8 cellular contexts compared by ENCODE assay signal in genomic region chr17:48054238-48055185, GRCh38. TPM values are rescaled to one million over a fixed set of nuclear protein-coding genes. Genes with fewer than 3 reads are reported as not detected.
DNase-seq lines count a peak whose midpoint lies in the region; ATAC-seq and TF ChIP-seq lines count a peak whose summit lies in the region.

No MANE protein-coding gene starts in this region.

- no peak overlapping the region for H3K56ac ChIP-seq in H9 (ENCODE audit: insufficient read length, low read depth, low read length)

- H3K27ac ChIP-seq in H9 (ENCODE audit: insufficient read length, low read depth, low read length) (peak overlapping the region; percentile 72), cingulate gyrus (ENCODE audit: low read depth, low read length) (peak overlapping the region; percentile 76), left lung (peak overlapping the region; percentile 4 to 95)

- no peak overlapping the region for H4K5ac ChIP-seq in H9 (ENCODE audit: insufficient read length, low read depth, low read length)

- no peak overlapping the region for H2BK20ac ChIP-seq in H9 (ENCODE audit: low read depth, low read length, poor library complexity, severe bottlenecking)

- peaks cover 4% of the 10 kb centered on the region for H3K79me1 ChIP-seq in H9 (ENCODE audit: insufficient read depth, low read depth, low read length, poor library complexity, severe bottlenecking)

- no peak overlapping the region for H4K8ac ChIP-seq in H9 (replicated peaks; ENCODE audit: insufficient read length, low read depth, low read length)

- H3K14ac ChIP-seq in H9 (ENCODE audit: insufficient read depth, low read length), result peak overlapping the region; percentile 74

- H3K27me3 ChIP-seq in H9 (ENCODE audit: insufficient read depth, low read length), result no peaks in the 10 kb centered on the region
- no peaks in the 10 kb centered on the region for H3K27me3 ChIP-seq in left lung

- peaks cover 15% of the 10 kb centered on the region; the same call in 1 of the 2 replicates for H3K79me2 ChIP-seq in H9 (ENCODE audit: insufficient read depth, low read length)

- H2AK5ac ChIP-seq in H9 (ENCODE audit: insufficient read length, low read length), result no peak overlapping the region

- H3K9ac ChIP-seq in H9 (ENCODE audit: extremely low read depth, insufficient read length, low read length), result peak overlapping the region; percentile 49

- H3K36me3 ChIP-seq in left lung, result peaks cover 0 to 81% of the 10 kb centered on the region in 2 donors

- no peaks in the 10 kb centered on the region for H4K20me1 ChIP-seq in H9 (ENCODE audit: control insufficient read depth, insufficient read depth, insufficient read length)

- peak overlapping the region; percentile 41 for H3K18ac ChIP-seq in H9 (ENCODE audit: insufficient read length, low read depth, low read length)

- peaks cover 18% of the 10 kb centered on the region; the same call in 1 of the 2 replicates for H3K4me1 ChIP-seq in H9 (ENCODE audit: insufficient read depth, low read length)
- peaks cover 40 to 69% of the 10 kb centered on the region in 2 donors for H3K4me1 ChIP-seq in left lung

- peaks cover 64 to 72% (median 65%) of the 10 kb centered on the region in 3 experiments for H3K36me3 Mint-ChIP-seq in H9 (ENCODE audit: insufficient read depth in 1 of 3, low read depth in 3 of 3)

- no peaks in the 10 kb centered on the region; the same call in 1 of the 2 replicates for H3K27me3 Mint-ChIP-seq in H9 (ENCODE audit: low read depth)

- peak overlapping the region; percentile 77 for H3K4me2 ChIP-seq in H9 (ENCODE audit: insufficient read depth, insufficient read length, low read length)

- no peak overlapping the region for H2BK5ac ChIP-seq in H9 (ENCODE audit: insufficient read length, low read length)

- H2AFZ ChIP-seq in H9 (ENCODE audit: low read length), result no peak overlapping the region

- WGBS in H9 (ENCODE audit: extremely low coverage, insufficient read length, low lambda C conversion rate), result no CpG with 5 or more reads among the region's 34 CpGs

- ATAC-seq in left lung, result peak; percentile 58
- no peak for ATAC-seq in GM21447 (IDR thresholded peaks at IDR 0.05; ENCODE audit: unreplicated experiment)
- no peak for ATAC-seq in HG02798 (IDR thresholded peaks at IDR 0.05; ENCODE audit: poor library complexity, unreplicated experiment)

- intact Hi-C loops in left lung (cut with DNase I), result no loop called here

- H3K9me3 ChIP-seq in H9 (ENCODE audit: control insufficient read depth, low read depth, low read length) (no peaks in the 10 kb centered on the region), left lung (no peaks in the 10 kb centered on the region)

- no peak for TF ChIP-seq CTCF in H9 (conservative IDR thresholded peaks at IDR 0.05)
- no peak for TF ChIP-seq CTCF in left lung (IDR thresholded peaks at IDR 0.05)

- DNase-seq in H9 (peak; percentile 100), NCI-H526 (lab: John Stamatoyannopoulos, UW) (peak; percentile 86 to 96), left lung (peak; percentile 76 to 80), superior temporal gyrus (ENCODE audit: extremely low spot score) (peak; percentile 79), NCI-H1694 treated with DMSO at 0.1 percent for 48 hours (lab: John Stamatoyannopoulos, UW) (no peak)

- H3K23ac ChIP-seq in H9 (ENCODE audit: insufficient read length, low read depth, low read length), result no peak overlapping the region

- H3K4me3 Mint-ChIP-seq in H9, result peak overlapping the region; percentile 90 to 94

- H3K4ac ChIP-seq in H9 (ENCODE audit: low read depth, low read length), result no peak overlapping the region

- peak overlapping the region in 1 of 2 donors; percentile 7 for H3K4me3 ChIP-seq in left lung

- H2BK15ac ChIP-seq in H9 (ENCODE audit: low read depth, low read length), result no peak overlapping the region

- no peak overlapping the region for H4K91ac ChIP-seq in H9 (ENCODE audit: insufficient read length, low read depth, low read length)

- H3K9me3 Mint-ChIP-seq in H9, result no peaks in the 10 kb centered on the region; a peak in 2 of 5 replicates

- peak overlapping the region; percentile 99 to 100 (median 100) for H3K27ac Mint-ChIP-seq in H9

- peaks cover 70 to 82% of the 10 kb centered on the region in 2 experiments for H3K4me1 Mint-ChIP-seq in H9

- H3T11ph ChIP-seq in H9 (ENCODE audit: low read length), result no peak overlapping the region

- peak overlapping the region; percentile 28 for H2BK120ac ChIP-seq in H9 (ENCODE audit: low read depth, low read length, poor library complexity, severe bottlenecking)

- H2BK12ac ChIP-seq in H9 (ENCODE audit: insufficient read length, low read depth, low read length), result no peak overlapping the region

- H3K23me2 ChIP-seq in H9 (ENCODE audit: insufficient read length, low read depth, low read length, poor library complexity, severe bottlenecking), result peaks cover 8% of the 10 kb centered on the region

RNA-seq across cellular contexts. Expression of gene NFE2L1, which starts 6.4 kb away (rescaled TPM):
- total RNA-seq in H9 (2021), result 158 and 161 TPM in 2 replicates
- total RNA-seq in left lung, result 100 to 1,000 TPM; 165 to 173 TPM

RNA-seq across cellular contexts. Expression of gene COPZ2, which starts 16.9 kb away (rescaled TPM):
- total RNA-seq in H9 (2021) (0.68 and 0.77 TPM in 2 replicates), left lung (10 to 100 TPM; 25.9 to 48.6 TPM)

RNA-seq across cellular contexts. Expression of gene CBX1, which starts 46.8 kb away (rescaled TPM):
- total RNA-seq in H9 (2021), result 155 and 158 TPM in 2 replicates
- total RNA-seq in left lung, result 10 to 100 TPM; 43.0 to 53.8 TPM

RNA-seq across cellular contexts. Expression of gene SNX11, which starts 53.1 kb away (rescaled TPM):
- total RNA-seq in H9 (2021), result 20.0 and 21.7 TPM in 2 replicates
- 10 to 100 TPM; 21.5 to 32.4 TPM for total RNA-seq in left lung

Comparison
In these comparisons a context has a peak if more than half of its experiments do, and no peak if none do; other contexts are left out.
1. RNA of gene COPZ2, which starts 16.9 kb away (total RNA-seq): 25.9 to 48.6 TPM in left lung; 0.68 to 0.77 TPM in H9; every median in the first group is over 10 times any median in the second.
2. Peak in every context shown above with its lines, with median percentiles within 50 percentile points of each other: H3K27ac ChIP-seq.